In genomic region chr21:19268634-19269138, GRCh38 we compare ENCODE assay signal across 19 cellular contexts.
DNase-seq lines count a peak whose midpoint lies in the region; TF ChIP-seq lines count a peak whose summit lies in the region.
"Had no signal": no experiment of that assay in that cellular context is flagged by ENCODE, and none has a peak within 500 bp of the region (broad histone marks: within the 10 kb centered on the region; RNA-seq: fewer than 3 reads in every experiment).

No MANE protein-coding gene starts in this region.

- no peaks in the 10 kb centered on the region for H3K79me2 ChIP-seq in OCI-LY3 (ENCODE audit: low read length)

- H3K4me3 ChIP-seq in OCI-LY3 (ENCODE audit: low read length), result no peak overlapping the region
- H3K4me3 ChIP-seq: A549 had no signal

- H3K9me3 ChIP-seq in OCI-LY3 (ENCODE audit: insufficient read depth, low read length), result no peaks in the 10 kb centered on the region
- H3K9me3 ChIP-seq: A549 had no signal

- no peak overlapping the region for H3K27ac ChIP-seq in OCI-LY3 (ENCODE audit: low read length)
- H3K27ac ChIP-seq: 22Rv1, A549, C4-2B had no signal

- H4K20me1 ChIP-seq in OCI-LY3 (ENCODE audit: insufficient read depth, low read length), result no peaks in the 10 kb centered on the region

- H3K36me3 ChIP-seq in OCI-LY3 (replicated peaks; ENCODE audit: low read depth, low read length), result no peaks in the 10 kb centered on the region

- H3K4me2 ChIP-seq in OCI-LY3 (ENCODE audit: low read length), result peak overlapping the region; percentile 14; the same call in 1 of the 2 replicates
- H3K4me2 ChIP-seq: A549 had no signal

- H2AFZ ChIP-seq in OCI-LY3 (ENCODE audit: low read depth, low read length), result 0 out of 2 replicates have a peak overlapping the region, but pooled peaks have one; percentile 18

- no peak for TF ChIP-seq CTCF in OCI-LY3 (IDR thresholded peaks at IDR 0.05; ENCODE audit: low read depth, low read length)

- H3K27me3 ChIP-seq in OCI-LY3 (ENCODE audit: low read depth, low read length), result no peaks in the 10 kb centered on the region

- no peak overlapping the region for H3K9ac ChIP-seq in OCI-LY3 (ENCODE audit: low read length)

- DNase-seq in NCI-H82 (lab: John Stamatoyannopoulos, UW) (peak; percentile 16), NCI-H82 treated with DMSO at 0.1 percent for 48 hours (lab: John Stamatoyannopoulos, UW; ENCODE audit: unreplicated experiment) (no peak), amniotic epithelial cell (ENCODE audit: low read depth) (peak; percentile 25), renal cortical epithelial cell (ENCODE audit: low read depth) (peak; percentile 2), ureter (ENCODE audit: low spot score) (no peak), NCI-H1092 (lab: John Stamatoyannopoulos, UW) (no peak), COLO829 (ENCODE audit: low spot score) (no peak)
- DNase-seq: AML-193; CD4-positive, alpha-beta T cell; DMS 273 treated with DMSO at 0.1 percent for 48 hours; DMS53; DND-41; EL; GOT3; H9 had no signal

- H3K4me1 ChIP-seq in OCI-LY3 (ENCODE audit: low read length), result no peaks in the 10 kb centered on the region
- H3K4me1 ChIP-seq: A549 had no signal

Comparison
In these comparisons a context has a peak if more than half of its experiments do, and no peak if none do; other contexts are left out.
1. DNase-seq: peak in NCI-H82 (single experiment), amniotic epithelial cell (single experiment) and renal cortical epithelial cell (single experiment); none in NCI-H82 treated with DMSO at 0.1 percent for 48 hours (single experiment), ureter (single experiment), NCI-H1092 (single experiment) and COLO829 (single experiment).